In the genomic region with DNA sequence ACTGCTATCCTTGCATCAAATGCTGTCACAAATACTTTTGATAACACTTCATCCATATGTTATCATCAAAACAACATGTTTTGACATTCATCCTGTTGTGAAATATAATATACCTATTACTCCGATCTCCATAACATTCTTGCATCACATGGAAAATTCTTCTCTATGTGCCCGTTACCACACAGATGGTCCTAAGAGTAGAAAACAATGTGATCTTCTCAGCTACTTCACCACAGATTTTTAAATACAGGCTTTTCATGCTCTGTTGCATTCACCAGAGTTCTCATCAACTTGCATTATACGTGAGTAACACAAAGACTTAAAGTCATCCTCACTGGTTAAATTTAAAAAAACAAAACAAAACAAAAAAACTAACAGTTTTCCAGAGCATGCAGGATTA, we compare ENCODE assay signal across 17 cellular contexts.
"Had no signal": no experiment of that assay in that cellular context is flagged by ENCODE, and none has a peak within 500 bp of the region (broad histone marks: within the 10 kb centered on the region; RNA-seq: fewer than 3 reads in every experiment).

No MANE protein-coding gene starts in this region.

- DNase-seq: activated CD4-positive, alpha-beta T cell treated with anti-CD3 and anti-CD28 coated beads, Interleukin-2, amount 10 ng/mL, durations not matched to agents 24 days and 14 days; activated CD8-positive, alpha-beta T cell treated with anti-CD3 and anti-CD28 coated beads for 36 hours; activated naive CD4-positive, alpha-beta T cell; activated T-cell treated with anti-CD3 and anti-CD28 coated beads, Interleukin-2, amount 50 U/mL, for 1 hour; aorta; cerebellar nuclear complex; effector CD8-positive, alpha-beta T cell; left cardiac atrium; mesendoderm; naive thymus-derived CD4-positive, alpha-beta T cell; right cardiac atrium; stimulated activated CD4-positive, alpha-beta T cell treated with anti-CD3 and anti-CD28 coated beads, Interleukin-4, amount 100 ng/mL, for 4 hours; testis had no signal

- H3K9ac ChIP-seq: neural progenitor cell had no signal

- H3K36me3 ChIP-seq: breast epithelium, neural progenitor cell, prostate gland had no signal

- H2AFZ ChIP-seq: hepatocyte, neural progenitor cell had no signal

- H3K27ac ChIP-seq: breast epithelium, hepatocyte, neural progenitor cell, prostate gland, testis had no signal

- H3K9me3 ChIP-seq: breast epithelium, prostate gland, testis had no signal

- H3K27me3 ChIP-seq: breast epithelium, hepatocyte, neural progenitor cell, testis had no signal

- H3K79me2 ChIP-seq: hepatocyte had no signal

- H3K4me1 ChIP-seq: breast epithelium, neural progenitor cell, prostate gland, testis had no signal

- H3K4me3 ChIP-seq: breast epithelium, hepatocyte, neural progenitor cell, prostate gland, testis had no signal

- H3K4me2 ChIP-seq: hepatocyte, neural progenitor cell had no signal
